In genomic region chr5:150846651-150847333, GRCh38 we compare ENCODE assay signal across 9 cellular contexts. TPM values are rescaled to one million over a fixed set of nuclear protein-coding genes. Genes with fewer than 3 reads are reported as not detected.
DNase-seq lines count a peak whose midpoint lies in the region; ATAC-seq and TF ChIP-seq lines count a peak whose summit lies in the region.
"Had no signal": no experiment of that assay in that cellular context is flagged by ENCODE, and none has a peak within 500 bp of the region (broad histone marks: within the 10 kb centered on the region; RNA-seq: fewer than 3 reads in every experiment).

No MANE protein-coding gene starts in this region.

- H3K4me3 ChIP-seq in heart right ventricle (peak overlapping the region in 1 of 10 donors; percentile 28), sigmoid colon (no peak overlapping the region)

- no peaks in the 10 kb centered on the region for H3K36me3 ChIP-seq in heart right ventricle
- no peaks in the 10 kb centered on the region for H3K36me3 ChIP-seq in sigmoid colon

- peaks cover 13% of the 10 kb centered on the region for H3K9me3 Mint-ChIP-seq in activated naive CD8-positive, alpha-beta T cell treated with anti-CD3 and anti-CD28 coated beads, Interleukin-2, amount 10 ng/mL, durations not matched to agents 7 days and 5 days

- intact Hi-C loops in heart right ventricle (cut with DNase I) (loop anchor here (1.0 to 10.0 kb wide), 9 partner anchors 44 to 392 kb away; no protein-coding TSS in a partner anchor), sigmoid colon (cut with DNase I) (loop anchor here (1.0 to 5.0 kb wide), 4 partner anchors 45 to 389 kb away; partner anchors contain the start of gene RBM22)

- DNase-seq in A172 (ENCODE audit: low spot score) (peak; percentile 89), NCI-H1105 treated with DMSO at 0.1 percent for 48 hours (lab: John Stamatoyannopoulos, UW) (peak; percentile 63), heart right ventricle (peak in 1 of 2 donors; percentile 71), sigmoid colon (peak; percentile 75)
- peak; percentile 66 for DNase-seq in activated naive CD8-positive, alpha-beta T cell treated with anti-CD3 and anti-CD28 coated beads, Interleukin-2, amount 10 ng/mL, durations not matched to agents 7 days and 5 days

- 53% methylated on average over 22 of the region's 22 CpGs for WGBS in heart right ventricle, 2 donors
- WGBS in sigmoid colon, 2 donors = 49 to 58% methylated on average over 22 of the region's 22 CpGs

- TF ChIP-seq EP300 in sigmoid colon (IDR thresholded peaks at IDR 0.05) = no peak

- H3K27ac ChIP-seq in heart right ventricle (no peak overlapping the region), sigmoid colon (no peak overlapping the region)

- H3K27ac Mint-ChIP-seq in activated naive CD8-positive, alpha-beta T cell treated with anti-CD3 and anti-CD28 coated beads, Interleukin-2, amount 10 ng/mL, durations not matched to agents 7 days and 5 days = peak overlapping the region; percentile 97

- peak; percentile 37 to 81 (median 71) for TF ChIP-seq CTCF in heart right ventricle (IDR thresholded peaks at IDR 0.05)
- peak; percentile 52 to 66 (median 56) for TF ChIP-seq CTCF in sigmoid colon (IDR thresholded peaks at IDR 0.05)

- H3K27me3 Mint-ChIP-seq in activated naive CD8-positive, alpha-beta T cell treated with anti-CD3 and anti-CD28 coated beads, Interleukin-2, amount 10 ng/mL, durations not matched to agents 7 days and 5 days = no peaks in the 10 kb centered on the region

- peak overlapping the region; percentile 82 for H3K4me3 Mint-ChIP-seq in activated naive CD8-positive, alpha-beta T cell treated with anti-CD3 and anti-CD28 coated beads, Interleukin-2, amount 10 ng/mL, durations not matched to agents 7 days and 5 days

- H3K4me1 ChIP-seq in heart right ventricle (peaks cover 0 to 5% (median 0%) of the 10 kb centered on the region in 9 donors), sigmoid colon (no peaks in the 10 kb centered on the region)

- peaks cover 16% of the 10 kb centered on the region for H3K36me3 Mint-ChIP-seq in activated naive CD8-positive, alpha-beta T cell treated with anti-CD3 and anti-CD28 coated beads, Interleukin-2, amount 10 ng/mL, durations not matched to agents 7 days and 5 days

- H3K4me1 Mint-ChIP-seq in activated naive CD8-positive, alpha-beta T cell treated with anti-CD3 and anti-CD28 coated beads, Interleukin-2, amount 10 ng/mL, durations not matched to agents 7 days and 5 days = peaks cover 28% of the 10 kb centered on the region

- POLR2A ChIA-PET in activated naive CD8-positive, alpha-beta T cell treated with anti-CD3 and anti-CD28 coated beads, Interleukin-2, amount 10 ng/mL, durations not matched to agents 7 days and 5 days (lab: Charles Lee) = interaction anchor here (0.6 to 2.9 kb wide), 21 partner anchors 14 to 397 kb away, joined by 3 to 61 read pairs (median 4); partner anchors contain the start of genes ANXA6, DCTN4, RBM22 and RPS14

- H3K9me3 ChIP-seq in heart right ventricle = no peaks in the 10 kb centered on the region
- H3K9me3 ChIP-seq in sigmoid colon = no peaks in the 10 kb centered on the region

- TF ChIP-seq POLR2A in sigmoid colon (IDR thresholded peaks at IDR 0.05) = no peak

- peak; percentile 96 for ATAC-seq in GM18498 (IDR thresholded peaks at IDR 0.05; ENCODE audit: unreplicated experiment)
- ATAC-seq in HG02840 (IDR thresholded peaks at IDR 0.05; ENCODE audit: low FRiP score, unreplicated experiment) = peak; percentile 91
- ATAC-seq in SK-N-SH treated with all-trans-retinoic acid at 6 μM for 48 hours = peak; percentile 97
- peak; percentile 89 for ATAC-seq in activated naive CD8-positive, alpha-beta T cell treated with anti-CD3 and anti-CD28 coated beads, Interleukin-2, amount 10 ng/mL, durations not matched to agents 7 days and 5 days (ENCODE audit: low read depth)
- ATAC-seq in heart right ventricle = peak; percentile 81 to 94 (median 92)

- no peaks in the 10 kb centered on the region for H3K27me3 ChIP-seq in heart right ventricle
- H3K27me3 ChIP-seq in sigmoid colon = no peaks in the 10 kb centered on the region

TF ChIP-seq in SK-N-SH treated with all-trans-retinoic acid at 6 μM for 48 hours, 23 proteins besides CTCF, POLR2A, EP300 and RAD21:
- no peak for TF ChIP-seq CSRNP3 (CRISPR knock-in tag; IDR thresholded peaks at IDR 0.05)
- TF ChIP-seq SNAI2 (CRISPR knock-in tag; IDR thresholded peaks at IDR 0.05) = no peak
- TF ChIP-seq CSDC2 (CRISPR knock-in tag; IDR thresholded peaks at IDR 0.05) = no peak
- no peak for TF ChIP-seq ZFP30 (CRISPR knock-in tag; IDR thresholded peaks at IDR 0.05)
- no peak for TF ChIP-seq ZC3H10 (CRISPR knock-in tag; IDR thresholded peaks at IDR 0.05)
- no peak for TF ChIP-seq ZNF70 (CRISPR knock-in tag; IDR thresholded peaks at IDR 0.05)
- TF ChIP-seq OSR1 (CRISPR knock-in tag; IDR thresholded peaks at IDR 0.05) = no peak
- no peak for TF ChIP-seq GLIS3 (CRISPR knock-in tag; IDR thresholded peaks at IDR 0.05)
- no peak; the same call in 1 of the 2 replicates for TF ChIP-seq CREB5 (CRISPR knock-in tag; IDR thresholded peaks at IDR 0.05; ENCODE audit: low read depth)
- no peak for TF ChIP-seq RARB (CRISPR knock-in tag; IDR thresholded peaks at IDR 0.05)
- no peak for TF ChIP-seq ESRRG (CRISPR knock-in tag; IDR thresholded peaks at IDR 0.05)
- TF ChIP-seq, protein P1, sequence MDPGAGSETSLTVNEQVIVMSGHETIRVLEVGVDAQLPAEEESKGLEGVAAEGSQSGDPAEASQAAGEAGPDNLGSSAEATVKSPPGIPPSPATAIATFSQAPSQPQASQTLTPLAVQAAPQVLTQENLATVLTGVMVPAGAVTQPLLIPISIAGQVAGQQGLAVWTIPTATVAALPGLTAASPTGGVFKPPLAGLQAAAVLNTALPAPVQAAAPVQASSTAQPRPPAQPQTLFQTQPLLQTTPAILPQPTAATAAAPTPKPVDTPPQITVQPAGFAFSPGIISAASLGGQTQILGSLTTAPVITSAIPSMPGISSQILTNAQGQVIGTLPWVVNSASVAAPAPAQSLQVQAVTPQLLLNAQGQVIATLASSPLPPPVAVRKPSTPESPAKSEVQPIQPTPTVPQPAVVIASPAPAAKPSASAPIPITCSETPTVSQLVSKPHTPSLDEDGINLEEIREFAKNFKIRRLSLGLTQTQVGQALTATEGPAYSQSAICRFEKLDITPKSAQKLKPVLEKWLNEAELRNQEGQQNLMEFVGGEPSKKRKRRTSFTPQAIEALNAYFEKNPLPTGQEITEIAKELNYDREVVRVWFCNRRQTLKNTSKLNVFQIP (CRISPR knock-in tag; IDR thresholded peaks at IDR 0.05; ENCODE audit: borderline replicate concordance, low read depth) = no peak

RNA-seq across cellular contexts. Expression of gene IRGM, which starts 0.5 kb away (rescaled TPM):
- not detected in 2 replicates for total RNA-seq in A172 (2014; rRNA removed; shearing (Covaris generic))
- total RNA-seq in activated naive CD8-positive, alpha-beta T cell treated with anti-CD3 and anti-CD28 coated beads, Interleukin-2, amount 10 ng/mL, durations not matched to agents 7 days and 5 days = 1 to 10 TPM; 4.4 to 4.6 TPM
- total RNA-seq in heart right ventricle (not detected), sigmoid colon (not detected)
- polyA plus RNA-seq in heart right ventricle (under 1 TPM in 1 of 2 donors, not detected in 1; 0.06 TPM), sigmoid colon (under 1 TPM in 1 of 3 donors, not detected in 2; 0.34 TPM)
- total RNA-seq: urinary bladder had no signal

RNA-seq across cellular contexts. Expression of gene ZNF300, which starts 58.0 kb away (rescaled TPM):
- 15.2 and 17.3 TPM in 2 replicates for total RNA-seq in A172 (2014; rRNA removed; shearing (Covaris generic))
- 1 to 10 TPM; 1.1 to 1.5 TPM for total RNA-seq in activated naive CD8-positive, alpha-beta T cell treated with anti-CD3 and anti-CD28 coated beads, Interleukin-2, amount 10 ng/mL, durations not matched to agents 7 days and 5 days
- 1 to 10 TPM in 4 of 10 donors, under 1 TPM in 6; 0.51 to 1.5 (median 0.83) TPM for total RNA-seq in heart right ventricle
- 1 to 10 TPM; 1.4 to 4.8 TPM for polyA plus RNA-seq in heart right ventricle
- total RNA-seq in sigmoid colon = 1 to 10 TPM; 3.5 to 6.1 (median 4.4) TPM
- polyA plus RNA-seq in sigmoid colon = 1 to 10 TPM in 1 of 3 donors, under 1 TPM in 2; 0.46 to 4.2 (median 0.60) TPM
